In genomic region chr16:6643083-6643686, GRCh38 we compare ENCODE assay signal across 8 cellular contexts.
DNase-seq lines count a peak whose midpoint lies in the region; ATAC-seq and TF ChIP-seq lines count a peak whose summit lies in the region.

No MANE protein-coding gene starts in this region.

- H3K9me3 Mint-ChIP-seq in T-helper 2 cell treated with Interferon-gamma antibody and Interleukin-4, amounts not matched to agents 5 μg/mL and 100 μg/mL, for 36 hours, result no peaks in the 10 kb centered on the region

- H3K27me3 Mint-ChIP-seq in T-helper 2 cell treated with Interferon-gamma antibody and Interleukin-4, amounts not matched to agents 5 μg/mL and 100 μg/mL, for 36 hours (ENCODE audit: low read depth), result peaks cover 3% of the 10 kb centered on the region

- H3K27ac Mint-ChIP-seq in T-helper 2 cell treated with Interferon-gamma antibody and Interleukin-4, amounts not matched to agents 5 μg/mL and 100 μg/mL, for 36 hours, result no peak overlapping the region

- no peaks in the 10 kb centered on the region for H3K27me3 ChIP-seq in lung (ENCODE audit: control insufficient read depth, insufficient read depth)

- DNase-seq in NCI-H2196 (lab: John Stamatoyannopoulos, UW; ENCODE audit: unreplicated experiment), result peak; percentile 56
- no peak for DNase-seq in NCI-H2196 treated with DMSO at 0.1 percent for 48 hours (lab: John Stamatoyannopoulos, UW; ENCODE audit: unreplicated experiment)
- DNase-seq in LNCaP clone FGC (ENCODE audit: low read depth), result peak; percentile 14
- DNase-seq in T-helper 2 cell treated with Interferon-gamma antibody and Interleukin-4, amounts not matched to agents 5 μg/mL and 100 μg/mL, for 36 hours (ENCODE audit: low spot score), result peak; percentile 15
- peak; percentile 73 for DNase-seq in choroid plexus epithelial cell (ENCODE audit: low read depth)
- no peak for DNase-seq in lung (ENCODE audit: low spot score)
- peak; percentile 72 for DNase-seq in stimulated activated CD8-positive, alpha-beta memory T cell treated with anti-CD3 and anti-CD28 coated beads, Interleukin-4, amount 100 ng/mL, for 48 hours

- H3K36me3 Mint-ChIP-seq in T-helper 2 cell treated with Interferon-gamma antibody and Interleukin-4, amounts not matched to agents 5 μg/mL and 100 μg/mL, for 36 hours (ENCODE audit: low read depth), result no peaks in the 10 kb centered on the region

- no peak overlapping the region for H3K4me3 Mint-ChIP-seq in T-helper 2 cell treated with Interferon-gamma antibody and Interleukin-4, amounts not matched to agents 5 μg/mL and 100 μg/mL, for 36 hours

- H3K9me3 ChIP-seq in lung (ENCODE audit: control insufficient read depth in 2 of 2, insufficient read depth in 1 of 2, low read length in 1 of 2), result no peaks in the 10 kb centered on the region

- H3K27ac ChIP-seq in lung (ENCODE audit: low read depth in 1 of 2, low read length in 1 of 2), result no peak overlapping the region

- 30 to 34% methylated on average over 5 of the region's 5 CpGs for WGBS in lung, 2 donors

- H3K36me3 ChIP-seq in lung (ENCODE audit: control insufficient read depth in 2 of 2, insufficient read depth in 2 of 2, low read length in 2 of 2), result no peaks in the 10 kb centered on the region

- ATAC-seq in lung (ENCODE audit: insufficient read depth, low FRiP score) (no peak), GM21367 (IDR thresholded peaks at IDR 0.05; ENCODE audit: unreplicated experiment) (no peak)

- no peaks in the 10 kb centered on the region for H3K4me1 ChIP-seq in lung (ENCODE audit: control insufficient read depth in 2 of 2, insufficient read depth in 2 of 2, low read length in 2 of 2)

- peaks cover 3% of the 10 kb centered on the region for H3K4me1 Mint-ChIP-seq in T-helper 2 cell treated with Interferon-gamma antibody and Interleukin-4, amounts not matched to agents 5 μg/mL and 100 μg/mL, for 36 hours (ENCODE audit: low read depth)

- TF ChIP-seq CTCF in LNCaP clone FGC (IDR thresholded peaks at IDR 0.05; ENCODE audit: control insufficient read depth, extremely low read depth, insufficient read depth) (peak; percentile 82), choroid plexus epithelial cell (conservative IDR thresholded peaks at IDR 0.05; ENCODE audit: low read depth, low read length) (peak; percentile 78), lung (IDR thresholded peaks at IDR 0.05; ENCODE audit: control extremely low read depth, extremely low read depth) (peak; percentile 47)

- H3K4me3 ChIP-seq in LNCaP clone FGC (ENCODE audit: low read depth, low read length) (no peak overlapping the region), choroid plexus epithelial cell (ENCODE audit: low read depth, low read length) (no peak overlapping the region), lung (no peak overlapping the region)

Comparison
In these comparisons a context has a peak if more than half of its experiments do, and no peak if none do; other contexts are left out.
1. DNase-seq: peak in NCI-H2196 (single experiment), LNCaP clone FGC (single experiment), T-helper 2 cell treated with Interferon-gamma antibody and Interleukin-4, amounts not matched to agents 5 μg/mL and 100 μg/mL, for 36 hours (single experiment), choroid plexus epithelial cell (single experiment) and stimulated activated CD8-positive, alpha-beta memory T cell treated with anti-CD3 and anti-CD28 coated beads, Interleukin-4, amount 100 ng/mL, for 48 hours (single experiment); none in NCI-H2196 treated with DMSO at 0.1 percent for 48 hours (single experiment) and lung (single experiment).
2. Peak in every context shown above with its lines, with median percentiles within 50 percentile points of each other: CTCF ChIP-seq.